8 cellular contexts compared by ENCODE assay signal in genomic region chr3:150183619-150184425, GRCh38.
DNase-seq lines count a peak whose midpoint lies in the region; ATAC-seq and TF ChIP-seq lines count a peak whose summit lies in the region.

No MANE protein-coding gene starts in this region.

- no peaks in the 10 kb centered on the region for H3K4me1 Mint-ChIP-seq in activated CD4-positive, alpha-beta T cell treated with anti-CD3 and anti-CD28 coated beads, Interleukin-2, amount 10 ng/mL, durations not matched to agents 24 days and 14 days

- no peaks in the 10 kb centered on the region for H3K36me3 Mint-ChIP-seq in activated CD4-positive, alpha-beta T cell treated with anti-CD3 and anti-CD28 coated beads, Interleukin-2, amount 10 ng/mL, durations not matched to agents 24 days and 14 days (ENCODE audit: low read depth)

- intact Hi-C loops in activated CD4-positive, alpha-beta T cell treated with anti-CD3 and anti-CD28 coated beads, Interleukin-2, amount 10 ng/mL, durations not matched to agents 24 days and 14 days (cut with micrococcal nuclease) = loop anchor here (1.0 kb wide), 1 partner anchor 217 kb away; no protein-coding TSS in a partner anchor
- intact Hi-C loops in left lung (cut with DNase I) = loop anchor here in 1 of 2 donors (10.0 kb wide), 1 partner anchor 219 kb away; no protein-coding TSS in a partner anchor

- ATAC-seq in GM18858 (IDR thresholded peaks at IDR 0.05; ENCODE audit: unreplicated experiment) = peak; percentile 49
- peak; percentile 80 for ATAC-seq in HG03139 (IDR thresholded peaks at IDR 0.05; ENCODE audit: unreplicated experiment)
- ATAC-seq in left lung = peak; percentile 99

- H3K27me3 ChIP-seq in AG04450 (ENCODE audit: control insufficient read depth, insufficient read depth, low read length) = no peaks in the 10 kb centered on the region
- no peaks in the 10 kb centered on the region for H3K27me3 ChIP-seq in duodenal mucosa (ENCODE audit: control insufficient read depth in 1 of 2, insufficient read depth in 2 of 2, low read length in 2 of 2)
- peaks cover 0 to 12% of the 10 kb centered on the region in 2 donors for H3K27me3 ChIP-seq in left lung

- H3K9me3 ChIP-seq in AG04450 (ENCODE audit: control insufficient read depth, insufficient read depth, low read length) (no peaks in the 10 kb centered on the region), duodenal mucosa (ENCODE audit: control insufficient read depth in 1 of 2, low read length in 2 of 2) (no peaks in the 10 kb centered on the region), left lung (no peaks in the 10 kb centered on the region)

- H3K4me1 ChIP-seq in duodenal mucosa (ENCODE audit: control insufficient read depth in 1 of 2, insufficient read depth in 2 of 2, low read length in 2 of 2) = peaks cover 12 to 14% of the 10 kb centered on the region in 2 donors
- peaks cover 0 to 10% of the 10 kb centered on the region in 2 donors for H3K4me1 ChIP-seq in left lung

- peaks cover 3% of the 10 kb centered on the region for H3K9me3 Mint-ChIP-seq in activated CD4-positive, alpha-beta T cell treated with anti-CD3 and anti-CD28 coated beads, Interleukin-2, amount 10 ng/mL, durations not matched to agents 24 days and 14 days

- POLR2A ChIA-PET in AG04450 (lab: Yijun Ruan, JAX) = interaction anchor here (0.9 to 1.2 kb wide), 6 partner anchors 36 to 225 kb away, joined by 3 to 11 read pairs (median 7); partner anchors contain the start of genes PFN2 and TSC22D2

- no peaks in the 10 kb centered on the region for H3K36me3 ChIP-seq in duodenal mucosa (ENCODE audit: control insufficient read depth in 1 of 2, insufficient read depth in 2 of 2, low read length in 2 of 2)
- H3K36me3 ChIP-seq in left lung = no peaks in the 10 kb centered on the region

- H3K4me3 Mint-ChIP-seq in activated CD4-positive, alpha-beta T cell treated with anti-CD3 and anti-CD28 coated beads, Interleukin-2, amount 10 ng/mL, durations not matched to agents 24 days and 14 days = no peak overlapping the region

- H3K27ac Mint-ChIP-seq in activated CD4-positive, alpha-beta T cell treated with anti-CD3 and anti-CD28 coated beads, Interleukin-2, amount 10 ng/mL, durations not matched to agents 24 days and 14 days = no peak overlapping the region

- H3K4me3 ChIP-seq in AG04450 (ENCODE audit: low read depth, low read length) = peak overlapping the region; percentile 57
- H3K4me3 ChIP-seq in duodenal mucosa (ENCODE audit: low read depth in 1 of 2, low read length in 2 of 2) = peak overlapping the region; percentile 36 to 45
- peak overlapping the region; percentile 2 to 10 for H3K4me3 ChIP-seq in left lung

- DNase-seq in AG04450 (ENCODE audit: low read depth, low spot score) = peak; percentile 46
- peak; percentile 78 for DNase-seq in NCI-H2227 (lab: John Stamatoyannopoulos, UW; ENCODE audit: unreplicated experiment)
- DNase-seq in activated CD4-positive, alpha-beta T cell treated with anti-CD3 and anti-CD28 coated beads, Interleukin-2, amount 10 ng/mL, durations not matched to agents 24 days and 14 days = peak; percentile 81
- DNase-seq in left lung = peak; percentile 61 to 81
- DNase-seq in stimulated activated CD4-positive, alpha-beta T cell treated with anti-CD3 and anti-CD28 coated beads, Interleukin-2, amount 100 ng/mL, for 48 hours = peak; percentile 22 to 29

- TF ChIP-seq CTCF in AG04450 (IDR thresholded peaks at IDR 0.05; ENCODE audit: low read depth, low read length) = peak; percentile 81
- TF ChIP-seq CTCF in left lung (IDR thresholded peaks at IDR 0.05) = peak; percentile 39 to 51

- CTCF ChIA-PET in AG04450 (lab: Charles Lee) = interaction anchor here (0.6 to 3.0 kb wide), 36 partner anchors 10 to 313 kb away, joined by 3 to 96 read pairs (median 4); partner anchors contain the start of gene PFN2

- peaks cover 26% of the 10 kb centered on the region for H3K27me3 Mint-ChIP-seq in activated CD4-positive, alpha-beta T cell treated with anti-CD3 and anti-CD28 coated beads, Interleukin-2, amount 10 ng/mL, durations not matched to agents 24 days and 14 days

- H3K27ac ChIP-seq in AG04450 (ENCODE audit: low read depth, low read length) (no peak overlapping the region), duodenal mucosa (ENCODE audit: low read depth, low read length) (no peak overlapping the region), left lung (no peak overlapping the region)

- no peak overlapping the region for H3K9ac ChIP-seq in duodenal mucosa (ENCODE audit: low read depth in 1 of 2, low read length in 2 of 2)

Comparison
In these comparisons a context has a peak if more than half of its experiments do, and no peak if none do; other contexts are left out.
1. DNase-seq: peak in every context shown above with its lines; median percentile 81 in activated CD4-positive, alpha-beta T cell treated with anti-CD3 and anti-CD28 coated beads, Interleukin-2, amount 10 ng/mL, durations not matched to agents 24 days and 14 days; 78 in NCI-H2227; 71 in left lung; 46 in AG04450; 26 in stimulated activated CD4-positive, alpha-beta T cell treated with anti-CD3 and anti-CD28 coated beads, Interleukin-2, amount 100 ng/mL, for 48 hours.
2. H3K4me3 ChIP-seq: peak in every context shown above with its lines; median percentile 57 in AG04450; 40 in duodenal mucosa; 6 in left lung.
3. ATAC-seq: peak in every context shown above with its lines; median percentile 99 in left lung; 80 in HG03139; 49 in GM18858.